15 cellular contexts compared by ENCODE assay signal in genomic region chr9:83291196-83291595, GRCh38.
A peak's percentile ranks its signal among the peaks of the same experiment; 100 is the strongest.
DNase-seq lines count a peak whose midpoint lies in the region; ATAC-seq and TF ChIP-seq lines count a peak whose summit lies in the region.
"Had no signal": no experiment of that assay in that cellular context is flagged by ENCODE, and none has a peak within 500 bp of the region (broad histone marks: within the 10 kb centered on the region; RNA-seq: fewer than 3 reads in every experiment).

No MANE protein-coding gene starts in this region.

- no peaks in the 10 kb centered on the region for H3F3A ChIP-seq in GM23248 (ENCODE audit: insufficient read depth)

- no peaks in the 10 kb centered on the region for H4K20me1 ChIP-seq in GM23248 (ENCODE audit: insufficient read depth)

- H3K27me3 ChIP-seq in body of pancreas (no peaks in the 10 kb centered on the region), GM23248 (replicated peaks; ENCODE audit: insufficient read depth) (no peaks in the 10 kb centered on the region)

- peak; percentile 63 for ATAC-seq in body of pancreas
- ATAC-seq: CD8-positive, alpha-beta T cell had no signal

- no peak for TF ChIP-seq POLR2A in body of pancreas (IDR thresholded peaks at IDR 0.05)

- H3K36me3 ChIP-seq in body of pancreas (replicated peaks in 1 of 2; ENCODE audit: insufficient read depth in 1 of 2, low read depth in 2 of 2) (no peaks in the 10 kb centered on the region), GM23248 (ENCODE audit: low read depth) (no peaks in the 10 kb centered on the region)

- WGBS in body of pancreas, 2 donors: 40 to 43% methylated on average over 1 of the region's 1 CpG
- 100% methylated on average over 1 of the region's 1 CpG for WGBS in GM23248 (ENCODE audit: low coverage in 1 of 2, low lambda C conversion rate in 2 of 2, missing lambda C conversion rate in 2 of 2), 2 experiments

- peak; percentile 16 for DNase-seq in NCI-H2029 treated with DMSO at 0.1 percent for 48 hours (lab: John Stamatoyannopoulos, UW)
- DNase-seq in NCI-H69 (lab: John Stamatoyannopoulos, UW): peak; percentile 95
- DNase-seq in body of pancreas: peak; percentile 3 to 70 (median 46)
- no peak for DNase-seq in GM23248
- DNase-seq in GM20000 (ENCODE audit: low spot score): no peak
- DNase-seq in NCI-H82 (lab: John Stamatoyannopoulos, UW): no peak
- no peak for DNase-seq in hepatic stellate cell (ENCODE audit: low spot score)
- DNase-seq: CD8-positive, alpha-beta T cell; COR-L47; DMS153; DMS79 treated with DMSO at 0.1 percent for 48 hours; EL; HCEC 1CT; HFFc6; IMR-90 had no signal

- no peaks in the 10 kb centered on the region for H3K4me1 ChIP-seq in body of pancreas
- H3K4me1 ChIP-seq in GM23248 (ENCODE audit: insufficient read depth): no peaks in the 10 kb centered on the region

- H3K9me2 ChIP-seq in GM23248 (ENCODE audit: insufficient read depth): no peaks in the 10 kb centered on the region

- H3K4me2 ChIP-seq in GM23248 (ENCODE audit: unreplicated experiment): no peak overlapping the region

- H2AFZ ChIP-seq in GM23248: no peak overlapping the region

- H3K4me3 ChIP-seq in body of pancreas (no peak overlapping the region), GM23248 (no peak overlapping the region)

- TF ChIP-seq CTCF in body of pancreas (IDR thresholded peaks at IDR 0.05) (peak in 1 of 7 experiments; percentile 6), GM20000 (IDR thresholded peaks at IDR 0.05; ENCODE audit: extremely low read depth, missing control alignments) (no peak)

- no peaks in the 10 kb centered on the region for H3K79me2 ChIP-seq in GM23248 (ENCODE audit: insufficient read depth)

- H3K27ac ChIP-seq in body of pancreas (no peak overlapping the region), GM23248 (no peak overlapping the region)

- intact Hi-C loops in body of pancreas (cut with DNase I): no loop called here

- in situ Hi-C loops in GM23248 (cut with MboI): no loop called here

- H3K9ac ChIP-seq in GM23248: no peak overlapping the region

- H3K9me3 ChIP-seq in body of pancreas (no peaks in the 10 kb centered on the region), GM23248 (ENCODE audit: low read depth) (no peaks in the 10 kb centered on the region)

Comparison
In these comparisons a context has a peak if more than half of its experiments do, and no peak if none do; other contexts are left out.
1. DNase-seq: peak in NCI-H2029 treated with DMSO at 0.1 percent for 48 hours (single experiment), NCI-H69 (single experiment) and body of pancreas (4 of 4); none in GM23248 (single experiment), GM20000 (single experiment), NCI-H82 (single experiment) and hepatic stellate cell (single experiment).